In the genomic region with DNA sequence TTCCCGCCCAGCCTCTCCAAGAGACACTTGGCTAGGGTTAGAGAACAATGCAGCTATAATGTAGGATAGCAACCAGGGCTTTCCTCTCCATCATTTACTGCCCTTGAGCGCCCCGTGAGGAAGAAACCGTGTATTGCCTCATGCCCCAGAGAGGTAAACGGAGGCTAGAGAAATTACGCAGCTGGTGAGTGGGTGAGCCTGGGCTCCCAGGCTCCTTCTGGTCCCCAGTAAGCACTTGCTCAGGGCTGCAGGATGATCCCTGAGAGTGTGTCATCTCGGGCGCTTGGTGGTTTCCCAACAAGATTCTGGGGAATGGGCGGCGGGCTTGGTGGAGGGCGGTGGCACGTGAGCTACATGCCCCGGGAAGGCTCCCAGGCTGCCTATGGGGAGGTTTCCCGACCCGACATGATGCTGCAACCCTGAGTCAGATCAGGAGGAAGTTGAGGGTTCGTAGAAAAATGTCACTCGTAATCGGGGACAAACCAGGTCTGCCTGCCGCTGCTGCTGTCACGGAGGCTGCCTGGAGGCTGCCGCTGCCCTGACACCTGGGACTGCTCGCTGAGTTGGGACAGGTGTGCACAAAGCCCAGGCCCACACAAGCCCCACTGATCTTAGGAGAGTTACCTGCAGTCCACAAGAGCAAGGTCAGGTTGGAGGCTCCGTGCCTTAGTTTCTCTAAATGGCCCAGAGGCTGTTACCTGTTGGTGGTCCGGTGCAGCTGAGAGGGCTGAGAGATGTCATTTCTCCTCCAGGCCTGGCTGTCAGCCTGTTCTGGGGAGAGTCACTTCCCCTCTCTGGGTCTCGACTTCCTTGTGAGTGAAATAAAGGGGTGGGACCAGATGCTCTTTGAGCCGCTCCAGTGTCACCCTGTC, we compare ENCODE assay signal across 9 cellular contexts. TPM values are rescaled to one million over a fixed set of nuclear protein-coding genes. Genes with fewer than 3 reads are reported as not detected.
DNase-seq lines count a peak whose midpoint lies in the region; ATAC-seq and TF ChIP-seq lines count a peak whose summit lies in the region.
"Had no signal": no experiment of that assay in that cellular context is flagged by ENCODE, and none has a peak within 500 bp of the region (broad histone marks: within the 10 kb centered on the region; RNA-seq: fewer than 3 reads in every experiment).

A gene with protein sequence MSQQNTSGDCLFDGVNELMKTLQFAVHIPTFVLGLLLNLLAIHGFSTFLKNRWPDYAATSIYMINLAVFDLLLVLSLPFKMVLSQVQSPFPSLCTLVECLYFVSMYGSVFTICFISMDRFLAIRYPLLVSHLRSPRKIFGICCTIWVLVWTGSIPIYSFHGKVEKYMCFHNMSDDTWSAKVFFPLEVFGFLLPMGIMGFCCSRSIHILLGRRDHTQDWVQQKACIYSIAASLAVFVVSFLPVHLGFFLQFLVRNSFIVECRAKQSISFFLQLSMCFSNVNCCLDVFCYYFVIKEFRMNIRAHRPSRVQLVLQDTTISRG (minus strand): TSS at position 773 of the 872 bp plus-strand sequence. CDS start 14,280 bp downstream, outside the sequence.

- no peaks in the 10 kb centered on the region for H3K79me1 ChIP-seq in trophoblast cell (ENCODE audit: low read length)

- TF ChIP-seq CTCF in RWPE2 (IDR thresholded peaks at IDR 0.05; ENCODE audit: poor library complexity, severe bottlenecking) (no peak), RWPE1 (conservative IDR thresholded peaks at IDR 0.05; ENCODE audit: low read depth) (no peak), Caco-2 (IDR thresholded peaks at IDR 0.05; ENCODE audit: insufficient read depth in 1 of 2, low read depth in 1 of 2, low read length in 1 of 2, severe bottlenecking in 1 of 2, unreplicated experiment in 1 of 2) (peak in 1 of 2 experiments; percentile 20)

- no peak within 1 kb of the TSS for H4K12ac ChIP-seq in trophoblast cell (ENCODE audit: low read depth, low read length)

- H2BK5ac ChIP-seq in trophoblast cell (ENCODE audit: low read depth, low read length, poor library complexity): no peak within 1 kb of the TSS

- H3K4me2 ChIP-seq in trophoblast cell (ENCODE audit: low read length): no peak within 1 kb of the TSS

- peak; percentile 79 for DNase-seq in SIG-M5 treated with dmso at 0.1 percent for 504 hours (lab: John Stamatoyannopoulos, UW; ENCODE audit: unreplicated experiment)
- DNase-seq in SIG-M5 (lab: John Stamatoyannopoulos, UW): no peak
- peak; percentile 40 for DNase-seq in RWPE2 (ENCODE audit: low spot score)
- peak; percentile 13 to 38 for DNase-seq in trophoblast cell
- no peak for DNase-seq in RWPE1 (ENCODE audit: low spot score)
- DNase-seq in Caco-2: no peak

- POLR2A ChIA-PET in RWPE1 (lab: Yijun Ruan, JAX; ENCODE audit: low non-redundant PET): no interaction called here
- POLR2A ChIA-PET in Caco-2 (lab: Charles Lee): no interaction called here

- H3K4me3 ChIP-seq in RWPE2 (ENCODE audit: severe bottlenecking): no peak within 1 kb of the TSS
- H3K4me3 ChIP-seq in trophoblast cell (ENCODE audit: low read depth, low read length): no peak within 1 kb of the TSS
- H3K4me3 ChIP-seq in Caco-2 (ENCODE audit: low read depth, low read length): no peak within 1 kb of the TSS
- H3K4me3 ChIP-seq: ascending aorta had no signal

- no peak within 1 kb of the TSS for H2BK12ac ChIP-seq in trophoblast cell (ENCODE audit: low read length)

- H3K36me3 Mint-ChIP-seq in Caco-2 (ENCODE audit: insufficient read depth, unreplicated experiment): no peaks in the 10 kb centered on the region

- H3K4me1 Mint-ChIP-seq in Caco-2 (ENCODE audit: low read depth, unreplicated experiment): no peaks in the 10 kb centered on the region

- no peak within 1 kb of the TSS for H3K4me3 Mint-ChIP-seq in Caco-2 (ENCODE audit: unreplicated experiment)

- H4K8ac ChIP-seq in trophoblast cell (ENCODE audit: low read depth, low read length): no peak within 1 kb of the TSS

- CTCF ChIA-PET in RWPE1 (lab: Yijun Ruan, JAX): interaction anchor here (0.6 to 0.7 kb wide), 2 partner anchors 14 to 78 kb away, joined by 3 read pairs; no protein-coding TSS in a partner anchor
- CTCF ChIA-PET in Caco-2 (lab: Charles Lee): interaction anchor here (0.6 to 1.3 kb wide), 3 partner anchors 60 to 100 kb away, joined by 3 to 4 read pairs (median 4); no protein-coding TSS in a partner anchor

- H2AK5ac ChIP-seq in trophoblast cell (ENCODE audit: low read length): no peak within 1 kb of the TSS

- no peak within 1 kb of the TSS for H2BK120ac ChIP-seq in trophoblast cell (ENCODE audit: insufficient read depth, low read length, poor library complexity)

- no peaks in the 10 kb centered on the region for H3K79me2 ChIP-seq in trophoblast cell (ENCODE audit: control insufficient read depth, insufficient read depth, low read length, poor library complexity)

- H3K4me1 ChIP-seq in RWPE2 (ENCODE audit: insufficient read depth, poor library complexity, severe bottlenecking): no peaks in the 10 kb centered on the region
- H3K4me1 ChIP-seq in trophoblast cell (ENCODE audit: control insufficient read depth in 1 of 2, insufficient read depth in 2 of 2, low read length in 2 of 2): no peaks in the 10 kb centered on the region
- no peaks in the 10 kb centered on the region for H3K4me1 ChIP-seq in Caco-2
- H3K4me1 ChIP-seq: ascending aorta had no signal

- H3K14ac ChIP-seq in trophoblast cell (ENCODE audit: low read length): no peak within 1 kb of the TSS

- H3K27ac Mint-ChIP-seq in Caco-2 (ENCODE audit: unreplicated experiment): no peak within 1 kb of the TSS

- H3K9me3 ChIP-seq in RWPE2 (ENCODE audit: severe bottlenecking): no peaks in the 10 kb centered on the region
- H3K9me3 ChIP-seq in trophoblast cell (ENCODE audit: insufficient read depth, low read depth, low read length): no peaks in the 10 kb centered on the region
- no peaks in the 10 kb centered on the region for H3K9me3 ChIP-seq in Caco-2
- H3K9me3 ChIP-seq: ascending aorta had no signal

- H3K27ac ChIP-seq in RWPE2 (ENCODE audit: poor library complexity, severe bottlenecking) (no peak within 1 kb of the TSS), angular gyrus (ENCODE audit: low read depth, low read length) (peak within 1 kb of the TSS; percentile 51), trophoblast cell (ENCODE audit: low read depth, low read length) (no peak within 1 kb of the TSS), RWPE1 (no peak within 1 kb of the TSS)
- H3K27ac ChIP-seq: ascending aorta had no signal

- intact Hi-C loops in Caco-2 (cut with micrococcal nuclease; ENCODE audit: unreplicated experiment): no loop called here

- H3K23ac ChIP-seq in trophoblast cell (ENCODE audit: low read length): no peak within 1 kb of the TSS

- H3K4ac ChIP-seq in trophoblast cell (ENCODE audit: low read depth, low read length): no peak within 1 kb of the TSS

- no peaks in the 10 kb centered on the region for H3K9me3 Mint-ChIP-seq in Caco-2 (ENCODE audit: unreplicated experiment)

- no TSS peak for BruUV-seq in Caco-2 (replicated peaks; lab: Mats Ljungman, UMichigan)

- no peak within 1 kb of the TSS for H4K91ac ChIP-seq in trophoblast cell (ENCODE audit: low read depth, low read length)

- no peak within 1 kb of the TSS for H2AFZ ChIP-seq in trophoblast cell (ENCODE audit: insufficient read depth, low read length, poor library complexity)

- no peak within 1 kb of the TSS for H3K9ac ChIP-seq in trophoblast cell (ENCODE audit: low read length)

- no peaks in the 10 kb centered on the region for H3K27me3 Mint-ChIP-seq in Caco-2 (ENCODE audit: insufficient read depth, unreplicated experiment)

- H3K27me3 ChIP-seq in RWPE2 (ENCODE audit: insufficient read depth, poor library complexity, severe bottlenecking): no peaks in the 10 kb centered on the region
- no peaks in the 10 kb centered on the region for H3K27me3 ChIP-seq in trophoblast cell (ENCODE audit: insufficient read depth, low read length)
- H3K27me3 ChIP-seq in Caco-2 (replicated peaks; ENCODE audit: control insufficient read depth, insufficient read depth, low read length): no peaks in the 10 kb centered on the region
- H3K27me3 ChIP-seq: ascending aorta had no signal

- no peaks in the 10 kb centered on the region for H3K36me3 ChIP-seq in RWPE2 (ENCODE audit: low read depth)
- no peaks in the 10 kb centered on the region for H3K36me3 ChIP-seq in trophoblast cell (ENCODE audit: control insufficient read depth in 1 of 2, insufficient read depth in 2 of 2, low read length in 2 of 2)
- no peaks in the 10 kb centered on the region for H3K36me3 ChIP-seq in Caco-2 (ENCODE audit: control insufficient read depth, insufficient read depth, low read length)
- H3K36me3 ChIP-seq: ascending aorta had no signal

- WGBS in trophoblast cell (ENCODE audit: extremely low coverage, insufficient coverage, insufficient read length): no CpG with 5 or more reads among the region's 26 CpGs

- H3K18ac ChIP-seq in trophoblast cell (ENCODE audit: low read length): no peak within 1 kb of the TSS

- ATAC-seq in HG02884 (IDR thresholded peaks at IDR 0.05; ENCODE audit: unreplicated experiment) (peak; percentile 32), RWPE2 (ENCODE audit: low read depth) (no peak)

RNA-seq across cellular contexts. Expression of the gene that starts here (rescaled TPM):
- polyA plus RNA-seq in trophoblast cell (2013): 0.07 and 0.08 TPM in 2 replicates
- total RNA-seq in Caco-2 (2022): not detected in 2 replicates
- total RNA-seq: ascending aorta had no signal

Comparison
In these comparisons a context has a peak if more than half of its experiments do, and no peak if none do; other contexts are left out.
1. DNase-seq: peak in SIG-M5 treated with dmso at 0.1 percent for 504 hours (single experiment), RWPE2 (single experiment) and trophoblast cell (2 of 2); none in SIG-M5 (single experiment), RWPE1 (single experiment) and Caco-2 (0 of 2).